Comparison of ENCODE assay signal across 8 cellular contexts in the genomic region with DNA sequence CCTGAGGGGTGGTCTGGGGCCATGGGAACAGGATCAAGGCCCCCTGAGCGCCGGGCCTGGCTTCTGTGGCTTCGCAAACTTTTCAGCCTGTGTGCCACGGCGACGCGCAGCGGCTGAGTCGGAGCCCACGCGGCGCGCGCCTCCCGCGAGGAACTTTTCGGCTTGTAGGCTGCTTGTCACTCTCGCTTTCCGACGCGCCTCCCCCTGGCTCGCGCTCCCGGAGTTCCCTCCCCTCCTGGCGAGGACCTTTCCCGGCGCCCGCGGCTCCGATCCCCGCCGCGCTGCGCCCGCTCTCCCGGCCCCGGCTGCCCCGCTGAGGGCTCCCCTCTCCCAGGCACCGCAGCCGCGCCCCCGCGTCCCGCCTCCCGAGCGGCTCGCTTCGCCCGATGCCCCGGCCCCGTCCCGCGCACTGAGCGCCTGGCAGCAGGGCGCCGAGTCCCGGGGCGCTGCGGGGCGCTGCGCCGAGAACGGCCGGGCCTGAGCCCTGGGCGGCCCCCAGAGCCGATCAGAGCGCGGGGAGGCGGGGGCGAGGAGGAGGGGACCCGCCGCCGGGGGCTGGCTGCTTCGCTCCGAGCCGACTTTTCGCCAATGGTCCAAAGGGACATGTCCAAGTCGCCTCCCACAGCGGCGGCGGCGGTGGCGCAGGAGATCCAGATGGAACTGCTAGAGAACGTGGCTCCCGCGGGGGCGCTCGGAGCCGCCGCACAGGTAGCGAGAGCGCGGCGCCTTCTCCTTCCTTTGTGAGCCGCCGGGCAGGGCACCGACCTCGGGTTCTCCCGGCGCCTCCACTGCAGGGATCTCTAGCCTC. TPM values are rescaled to one million over a fixed set of nuclear protein-coding genes. Genes with fewer than 3 reads are reported as not detected.
A peak's percentile ranks its signal among the peaks of the same experiment; 100 is the strongest.
DNase-seq lines count a peak whose midpoint lies in the region; ATAC-seq and TF ChIP-seq lines count a peak whose summit lies in the region.

Gene CACNB2, plus strand, starts transcription at position 276 of the 808 bp plus-strand sequence.

- no peaks in the 10 kb centered on the region for H3K9me3 Mint-ChIP-seq in mesothelial cell of epicardium

- H3K4me1 Mint-ChIP-seq in mesothelial cell of epicardium, result peaks cover 20% of the 10 kb centered on the region

- no peaks in the 10 kb centered on the region for H3K4me1 ChIP-seq in upper lobe of right lung
- H3K4me1 ChIP-seq in effector memory CD4-positive, alpha-beta T cell (ENCODE audit: control insufficient read depth, insufficient read depth, low read length, poor library complexity, severe bottlenecking), result no peaks in the 10 kb centered on the region

- H3K9me3 ChIP-seq in upper lobe of right lung, result no peaks in the 10 kb centered on the region
- no peaks in the 10 kb centered on the region for H3K9me3 ChIP-seq in effector memory CD4-positive, alpha-beta T cell (ENCODE audit: control insufficient read depth, low read length)

- H3K4me3 Mint-ChIP-seq in mesothelial cell of epicardium, result peak within 1 kb of the TSS; percentile 74

- ATAC-seq in upper lobe of right lung, result peak; percentile 77
- ATAC-seq in HG03469 (IDR thresholded peaks at IDR 0.05; ENCODE audit: unreplicated experiment), result no peak

- H3K27me3 Mint-ChIP-seq in mesothelial cell of epicardium (ENCODE audit: low read depth), result peaks cover 55% of the 10 kb centered on the region

- H3K4me3 ChIP-seq in epithelial cell of proximal tubule (ENCODE audit: low read depth, low read length) (peak within 1 kb of the TSS; percentile 36), upper lobe of right lung (peak within 1 kb of the TSS; percentile 56)
- H3K4me3 ChIP-seq in effector memory CD4-positive, alpha-beta T cell (ENCODE audit: insufficient read depth, low read depth, low read length, poor library complexity, severe bottlenecking), result no peak within 1 kb of the TSS

- TF ChIP-seq CTCF in epithelial cell of proximal tubule (conservative IDR thresholded peaks at IDR 0.05; ENCODE audit: low read depth, low read length) (no peak), mesothelial cell of epicardium (IDR thresholded peaks at IDR 0.05; ENCODE audit: unreplicated experiment) (no peak), upper lobe of right lung (IDR thresholded peaks at IDR 0.05) (no peak)

- intact Hi-C loops in upper lobe of right lung (cut with DNase I), result no loop called here

- H3K36me3 ChIP-seq in upper lobe of right lung, result no peaks in the 10 kb centered on the region
- no peaks in the 10 kb centered on the region for H3K36me3 ChIP-seq in effector memory CD4-positive, alpha-beta T cell (ENCODE audit: control insufficient read depth, insufficient read depth, low read length)

- peak within 1 kb of the TSS; percentile 74 for H3K27ac Mint-ChIP-seq in mesothelial cell of epicardium

- no peaks in the 10 kb centered on the region for H3K36me3 Mint-ChIP-seq in mesothelial cell of epicardium

- DNase-seq in EL (peak; percentile 41), NCI-H226 (peak; percentile 20), epithelial cell of proximal tubule (ENCODE audit: low read depth) (no peak), mesothelial cell of epicardium (ENCODE audit: low spot score in 2 of 2, unreplicated experiment in 2 of 2) (peak; percentile 37 to 71), upper lobe of right lung (peak; percentile 72), pons (ENCODE audit: low spot score) (no peak)
- DNase-seq in effector memory CD4-positive, alpha-beta T cell, result no peak

- H3K27ac ChIP-seq in upper lobe of right lung, result peak within 1 kb of the TSS; percentile 71
- no peak within 1 kb of the TSS for H3K27ac ChIP-seq in effector memory CD4-positive, alpha-beta T cell (ENCODE audit: insufficient read depth, low read length, poor library complexity, severe bottlenecking)

- H3K27me3 ChIP-seq in upper lobe of right lung, result peaks cover 31% of the 10 kb centered on the region
- no peaks in the 10 kb centered on the region for H3K27me3 ChIP-seq in effector memory CD4-positive, alpha-beta T cell (replicated peaks; ENCODE audit: control insufficient read depth, insufficient read depth, low read length, poor library complexity, severe bottlenecking)

RNA-seq across cellular contexts. Expression of gene CACNB2, which starts in this region (rescaled TPM):
- total RNA-seq in epithelial cell of proximal tubule, result not detected in 2 replicates
- 10.0 to 13.1 TPM (median 13.0 TPM) in 3 replicates for total RNA-seq in mesothelial cell of epicardium
- total RNA-seq in upper lobe of right lung, result 4.2 TPM

Comparison
In these comparisons a context has a peak if more than half of its experiments do, and no peak if none do; other contexts are left out.
1. DNase-seq: peak in EL (single experiment), NCI-H226 (single experiment), mesothelial cell of epicardium (2 of 2) and upper lobe of right lung (single experiment); none in epithelial cell of proximal tubule (single experiment), effector memory CD4-positive, alpha-beta T cell (0 of 3) and pons (single experiment).